ENCODE assay signal across 32 cellular contexts in genomic region chrX:39927380-39927779, GRCh38.
"Had no signal": no experiment of that assay in that cellular context is flagged by ENCODE, and none has a peak within 500 bp of the region (broad histone marks: within the 10 kb centered on the region; RNA-seq: fewer than 3 reads in every experiment).

No MANE protein-coding gene starts in this region.

- FAIRE-seq: astrocyte, bronchial epithelial cell had no signal

- H3K36me3 ChIP-seq: adrenal gland, ascending aorta, brain microvascular endothelial cell, breast epithelium, cardiac muscle cell had no signal

- DNase-seq: activated effector memory CD4-positive, alpha-beta T cell treated with anti-CD3 and anti-CD28 coated beads, Interleukin-2, amount 50 U/mL, for 16 hours; activated effector memory CD4-positive, alpha-beta T cell treated with Interleukin-2 at 50 U/mL for 16 hours; activated gamma-delta T cell; activated gamma-delta T cell treated with Interleukin-2 at 50 U/mL for 16 hours; activated naive CD4-positive, alpha-beta T cell; activated naive CD4-positive, alpha-beta T cell treated with anti-CD3 and anti-CD28 coated beads for 36 hours; activated naive CD4-positive, alpha-beta T cell treated with anti-CD3 and anti-CD28 coated beads, Interleukin-2, amount 10 ng/mL, durations not matched to agents 7 days and 5 days; activated naive CD4-positive, alpha-beta T cell treated with anti-CD3 and anti-CD28 coated beads, Interleukin-2, amount 50 U/mL, for 16 hours; activated naive CD4-positive, alpha-beta T cell treated with Interleukin-2 at 50 U/mL for 16 hours; activated naive CD8-positive, alpha-beta T cell treated with anti-CD3 and anti-CD28 coated beads for 36 hours; activated naive CD8-positive, alpha-beta T cell treated with anti-CD3 and anti-CD28 coated beads, Interleukin-2, amount 10 ng/mL, durations not matched to agents 7 days and 5 days; activated naive CD8-positive, alpha-beta T cell treated with anti-CD3 and anti-CD28 coated beads, Interleukin-2, amount 50 U/mL, for 24 hours; activated T-cell treated with anti-CD3 and anti-CD28 coated beads, Interleukin-2, amount 50 U/mL, for 24 hours; activated T-cell treated with anti-CD3 and anti-CD28 coated beads, Interleukin-2, amount 50 U/mL, for 4 hours; activated T-cell treated with anti-CD3 and anti-CD28 coated beads, Interleukin-2, amount 50 U/mL, for 48 hours; activated T-cell treated with anti-CD3 and anti-CD28 coated beads, Interleukin-2, amount 50 U/mL, for 72 hours; adrenal gland; amniotic stem cell; amygdala; anterior cingulate cortex; body of pancreas; brain microvascular endothelial cell; caudate nucleus; central memory CD4-positive, alpha-beta T cell; cerebellar nuclear complex had no signal

- ATAC-seq: activated naive CD4-positive, alpha-beta T cell treated with anti-CD3 and anti-CD28 coated beads, Interleukin-2, amount 50 U/mL, for 72 hours; activated naive CD8-positive, alpha-beta T cell treated with anti-CD3 and anti-CD28 coated beads, Interleukin-2, amount 50 U/mL, for 24 hours; activated T-cell treated with anti-CD3 and anti-CD28 coated beads, Interleukin-2, amount 50 U/mL, for 4 hours; activated T-cell treated with anti-CD3 and anti-CD28 coated beads, Interleukin-2, amount 50 U/mL, for 72 hours; activated T-helper 17 cell treated with anti-CD3 and anti-CD28 coated beads, Interleukin-2, amount 50 U/mL, for 72 hours; body of pancreas had no signal

- H3K9me3 ChIP-seq: adrenal gland, ascending aorta, body of pancreas, breast epithelium had no signal

- H3K27me3 ChIP-seq: ascending aorta, body of pancreas, brain microvascular endothelial cell, cardiac muscle cell had no signal

- H3K27ac ChIP-seq: adrenal gland, ascending aorta, body of pancreas, brain microvascular endothelial cell, breast epithelium, cardiac muscle cell had no signal

- H3K4me1 ChIP-seq: adrenal gland, ascending aorta, body of pancreas, breast epithelium had no signal

- H3K4me3 ChIP-seq: adrenal gland, ascending aorta, body of pancreas, breast epithelium, cardiac muscle cell had no signal
